1 cellular context compared by ENCODE assay signal in the genomic region with DNA sequence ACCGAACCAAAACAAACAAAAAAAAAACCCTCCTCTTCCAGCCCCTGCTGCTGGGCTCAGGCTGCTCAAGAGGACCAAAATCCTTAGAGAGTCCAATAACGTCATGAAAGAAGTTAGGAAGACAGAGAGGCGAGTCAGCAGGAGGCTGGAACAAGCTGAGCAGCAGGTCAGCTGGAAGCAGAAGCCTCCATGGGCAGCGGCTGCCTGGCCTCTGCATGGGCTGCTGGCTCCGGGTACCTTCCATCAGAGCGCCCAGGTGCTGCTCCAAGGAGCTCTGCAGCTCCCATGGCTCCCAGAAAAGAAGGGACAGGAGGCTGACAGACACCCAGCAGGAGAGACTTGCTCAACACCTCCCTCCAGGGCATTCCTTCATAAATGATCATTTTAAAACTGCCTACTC.
TF ChIP-seq lines count a peak whose summit lies in the region.

No MANE protein-coding gene starts in this region.

TF ChIP-seq in K562, 482 proteins besides CTCF, POLR2A, EP300 and RAD21:
- TF ChIP-seq CC2D1A (IDR thresholded peaks at IDR 0.05) (no peak), BDP1 (IDR thresholded peaks at IDR 0.05; ENCODE audit: insufficient read depth, insufficient read length) (no peak), SETDB1 (IDR thresholded peaks at IDR 0.05; ENCODE audit: low read length) (no peak), TARDBP (IDR thresholded peaks at IDR 0.05) (no peak), FOXJ3 (CRISPR knock-in tag; IDR thresholded peaks at IDR 0.05) (no peak), NCOA1 (IDR thresholded peaks at IDR 0.05; ENCODE audit: low read depth) (no peak), CBFA2T2 (conservative IDR thresholded peaks at IDR 0.05) (no peak), PHTF2 (CRISPR knock-in tag; IDR thresholded peaks at IDR 0.05) (no peak), SIN3A (IDR thresholded peaks at IDR 0.05; ENCODE audit: borderline replicate concordance in 2 of 2, control insufficient read depth in 1 of 2, low read depth in 2 of 2, low read length in 2 of 2) (no peak)
- TF ChIP-seq, protein P1, sequence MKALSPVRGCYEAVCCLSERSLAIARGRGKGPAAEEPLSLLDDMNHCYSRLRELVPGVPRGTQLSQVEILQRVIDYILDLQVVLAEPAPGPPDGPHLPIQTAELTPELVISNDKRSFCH (CRISPR knock-in tag; IDR thresholded peaks at IDR 0.05), result no peak
- TF ChIP-seq, protein P1 (tag; IDR thresholded peaks at IDR 0.05), result no peak
- TF ChIP-seq, protein P2, sequence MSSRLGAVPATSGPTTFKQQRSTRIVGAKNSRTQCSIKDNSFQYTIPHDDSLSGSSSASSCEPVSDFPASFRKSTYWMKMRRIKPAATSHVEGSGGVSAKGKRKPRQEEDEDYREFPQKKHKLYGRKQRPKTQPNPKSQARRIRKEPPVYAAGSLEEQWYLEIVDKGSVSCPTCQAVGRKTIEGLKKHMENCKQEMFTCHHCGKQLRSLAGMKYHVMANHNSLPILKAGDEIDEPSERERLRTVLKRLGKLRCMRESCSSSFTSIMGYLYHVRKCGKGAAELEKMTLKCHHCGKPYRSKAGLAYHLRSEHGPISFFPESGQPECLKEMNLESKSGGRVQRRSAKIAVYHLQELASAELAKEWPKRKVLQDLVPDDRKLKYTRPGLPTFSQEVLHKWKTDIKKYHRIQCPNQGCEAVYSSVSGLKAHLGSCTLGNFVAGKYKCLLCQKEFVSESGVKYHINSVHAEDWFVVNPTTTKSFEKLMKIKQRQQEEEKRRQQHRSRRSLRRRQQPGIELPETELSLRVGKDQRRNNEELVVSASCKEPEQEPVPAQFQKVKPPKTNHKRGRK (tag; IDR thresholded peaks at IDR 0.05), result no peak
- TF ChIP-seq, protein P3, sequence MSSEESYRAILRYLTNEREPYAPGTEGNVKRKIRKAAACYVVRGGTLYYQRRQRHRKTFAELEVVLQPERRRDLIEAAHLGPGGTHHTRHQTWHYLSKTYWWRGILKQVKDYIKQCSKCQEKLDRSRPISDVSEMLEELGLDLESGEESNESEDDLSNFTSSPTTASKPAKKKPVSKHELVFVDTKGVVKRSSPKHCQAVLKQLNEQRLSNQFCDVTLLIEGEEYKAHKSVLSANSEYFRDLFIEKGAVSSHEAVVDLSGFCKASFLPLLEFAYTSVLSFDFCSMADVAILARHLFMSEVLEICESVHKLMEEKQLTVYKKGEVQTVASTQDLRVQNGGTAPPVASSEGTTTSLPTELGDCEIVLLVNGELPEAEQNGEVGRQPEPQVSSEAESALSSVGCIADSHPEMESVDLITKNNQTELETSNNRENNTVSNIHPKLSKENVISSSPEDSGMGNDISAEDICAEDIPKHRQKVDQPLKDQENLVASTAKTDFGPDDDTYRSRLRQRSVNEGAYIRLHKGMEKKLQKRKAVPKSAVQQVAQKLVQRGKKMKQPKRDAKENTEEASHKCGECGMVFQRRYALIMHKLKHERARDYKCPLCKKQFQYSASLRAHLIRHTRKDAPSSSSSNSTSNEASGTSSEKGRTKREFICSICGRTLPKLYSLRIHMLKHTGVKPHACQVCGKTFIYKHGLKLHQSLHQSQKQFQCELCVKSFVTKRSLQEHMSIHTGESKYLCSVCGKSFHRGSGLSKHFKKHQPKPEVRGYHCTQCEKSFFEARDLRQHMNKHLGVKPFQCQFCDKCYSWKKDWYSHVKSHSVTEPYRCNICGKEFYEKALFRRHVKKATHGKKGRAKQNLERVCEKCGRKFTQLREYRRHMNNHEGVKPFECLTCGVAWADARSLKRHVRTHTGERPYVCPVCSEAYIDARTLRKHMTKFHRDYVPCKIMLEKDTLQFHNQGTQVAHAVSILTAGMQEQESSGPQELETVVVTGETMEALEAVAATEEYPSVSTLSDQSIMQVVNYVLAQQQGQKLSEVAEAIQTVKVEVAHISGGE (CRISPR knock-in tag; IDR thresholded peaks at IDR 0.05), result no peak
TF ChIP-seq in K562: peak in this region for 0.
